ENCODE assay signal across 8 cellular contexts in the genomic region with DNA sequence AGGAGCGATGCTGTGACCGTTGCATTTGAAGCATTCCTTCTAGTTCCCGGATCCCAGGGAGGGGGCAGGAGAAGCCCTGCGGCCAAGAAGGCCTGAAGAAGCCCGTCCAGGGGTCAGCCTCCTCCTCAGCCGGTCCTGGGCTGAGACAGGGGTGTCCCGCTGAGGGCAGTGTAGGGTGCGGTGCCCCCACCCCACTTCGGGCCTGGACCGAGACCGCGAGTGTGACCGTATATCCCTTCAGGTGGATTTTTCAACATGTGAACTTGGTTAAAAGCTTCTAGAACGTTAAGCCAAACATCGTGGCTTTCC. TPM values are rescaled to one million over a fixed set of nuclear protein-coding genes. Genes with fewer than 3 reads are reported as not detected.
DNase-seq lines count a peak whose midpoint lies in the region; ATAC-seq and TF ChIP-seq lines count a peak whose summit lies in the region.

No MANE protein-coding gene starts in this region.

- DNase-seq in IMR-90 (no peak), retinal pigment epithelial cell (ENCODE audit: low read depth) (no peak), activated gamma-delta T cell (lab: John Stamatoyannopoulos, UW) (no peak), sciatic nerve (ENCODE audit: low spot score) (no peak), midbrain (lab: John Stamatoyannopoulos, UW) (no peak), CD1c-positive myeloid dendritic cell (ENCODE audit: extremely low spot score) (no peak)

- peaks cover 2% of the 10 kb centered on the region; the same call in 1 of the 2 replicates for H3K4me1 ChIP-seq in IMR-90 (ENCODE audit: control insufficient read depth, insufficient read depth, low read length)

- peaks cover 55% of the 10 kb centered on the region for H3K27me3 ChIP-seq in IMR-90 (ENCODE audit: control insufficient read depth, insufficient read depth, low read length)

- H2BK5ac ChIP-seq in IMR-90 (ENCODE audit: low read depth, low read length, poor library complexity, severe bottlenecking), result no peak overlapping the region

- H3K9me1 ChIP-seq in IMR-90 (ENCODE audit: insufficient read depth, low read length), result no peaks in the 10 kb centered on the region

- 10% methylated on average over 4 of the region's 15 CpGs; no CpG with 5 or more reads in 1 of the 2 experiments for WGBS in IMR-90 (ENCODE audit: extremely low coverage in 2 of 2, insufficient read length in 1 of 2), 2 experiments

- no peak overlapping the region for H2BK15ac ChIP-seq in IMR-90 (ENCODE audit: low read depth, low read length)

- no peak overlapping the region for H3K23ac ChIP-seq in IMR-90 (ENCODE audit: low read depth, low read length)

- H2AFZ ChIP-seq in IMR-90 (replicated peaks; ENCODE audit: low read length, poor library complexity), result peak overlapping the region; percentile 95

- ATAC-seq in GM19324 (IDR thresholded peaks at IDR 0.05; ENCODE audit: low FRiP score, unreplicated experiment), result peak; percentile 22
- no peak; the same call in 1 of the 2 replicates for ATAC-seq in IMR-90 (ENCODE audit: low read depth)
- peak; percentile 0 for ATAC-seq in esophagus mucosa
- no peak for ATAC-seq in sciatic nerve

- TF ChIP-seq POLR2A in IMR-90 (IDR thresholded peaks at IDR 0.05; ENCODE audit: low read depth, low read length), result no peak

- H3K9ac ChIP-seq in IMR-90 (ENCODE audit: low read depth, low read length), result no peak overlapping the region

- peak overlapping the region; percentile 17 for H2AK9ac ChIP-seq in IMR-90 (replicated peaks; ENCODE audit: low read depth, low read length, poor library complexity)

- no peak overlapping the region for H4K91ac ChIP-seq in IMR-90 (ENCODE audit: insufficient read depth, low read depth, low read length)

- H4K8ac ChIP-seq in IMR-90 (ENCODE audit: low read depth in 2 of 2, low read length in 2 of 2), result no peak overlapping the region

- TF ChIP-seq RAD21 in IMR-90 (IDR thresholded peaks at IDR 0.05; ENCODE audit: low read length), result no peak

- no peaks in the 10 kb centered on the region for H3K36me3 ChIP-seq in IMR-90 (ENCODE audit: control insufficient read depth, insufficient read depth, low read length)

- no peak overlapping the region for H3K18ac ChIP-seq in IMR-90 (ENCODE audit: low read depth, low read length)

- dilution Hi-C loops in IMR-90 (cut with HindIII; ENCODE audit: low sequenced_read_pairs, unreplicated experiment), result no loop called here

- no peak overlapping the region for H3K4ac ChIP-seq in IMR-90 (ENCODE audit: low read depth, low read length)

- in situ Hi-C loops in IMR-90 (cut with MboI; ENCODE audit: low sequenced_read_pairs), result no loop called here

- CTCF ChIA-PET in IMR-90 (lab: Yijun Ruan, JAX), result no interaction called here

- BruUV-seq in IMR-90 (replicated peaks; lab: Mats Ljungman, UMichigan), result no TSS peak

- H2BK20ac ChIP-seq in IMR-90 (ENCODE audit: low read depth, low read length), result no peak overlapping the region

- no peak for TF ChIP-seq CTCF in IMR-90 (conservative IDR thresholded peaks at IDR 0.05; ENCODE audit: low read depth, low read length)
- no peak for TF ChIP-seq CTCF in retinal pigment epithelial cell (conservative IDR thresholded peaks at IDR 0.05; ENCODE audit: low read depth, low read length)

- no peak overlapping the region for H2BK120ac ChIP-seq in IMR-90 (ENCODE audit: low read depth, low read length)

- H3K14ac ChIP-seq in IMR-90 (replicated peaks; ENCODE audit: low read depth, low read length), result no peak overlapping the region

- H2AK5ac ChIP-seq in IMR-90 (ENCODE audit: low read depth, low read length), result no peak overlapping the region

- no peak overlapping the region for H3K27ac ChIP-seq in IMR-90 (ENCODE audit: insufficient read depth, low read length)

- H4K5ac ChIP-seq in IMR-90 (ENCODE audit: low read depth, low read length), result no peak overlapping the region

- intact Hi-C loops in IMR-90 (cut with micrococcal nuclease), result no loop called here
- intact Hi-C loops in sciatic nerve (cut with DNase I), result loop anchor here (10.0 kb wide), 1 partner anchor 1082 kb away; no protein-coding TSS in a partner anchor

- H3K4me3 ChIP-seq in IMR-90 (ENCODE audit: insufficient read depth, low read depth, low read length) (peak overlapping the region; percentile 41), retinal pigment epithelial cell (ENCODE audit: low read length) (peak overlapping the region; percentile 47)

- 0 out of 2 replicates have a peak, but pooled peaks cover 2% of the 10 kb centered on the region for H3K9me3 ChIP-seq in IMR-90 (ENCODE audit: control insufficient read depth, insufficient read depth, low read length)

- H3K4me2 ChIP-seq in IMR-90 (ENCODE audit: low read depth, low read length), result peak overlapping the region; percentile 84

- no peak overlapping the region for H3K56ac ChIP-seq in IMR-90 (ENCODE audit: extremely low read depth, insufficient read depth, low read length)

- H3K79me1 ChIP-seq in IMR-90 (ENCODE audit: low read depth in 1 of 2, low read length in 2 of 2), result no peaks in the 10 kb centered on the region

- H4K20me1 ChIP-seq in IMR-90 (ENCODE audit: insufficient read depth, low read length), result no peaks in the 10 kb centered on the region

- POLR2A ChIA-PET in IMR-90 (lab: Charles Lee; ENCODE audit: unreplicated experiment), result no interaction called here

TF ChIP-seq in IMR-90, 13 proteins besides CTCF, POLR2A, EP300 and RAD21:
- no peak for TF ChIP-seq MAZ (IDR thresholded peaks at IDR 0.05; ENCODE audit: borderline replicate concordance, low read depth, low read length)
- TF ChIP-seq MAFK (IDR thresholded peaks at IDR 0.05; ENCODE audit: low read depth, low read length), result no peak
- no peak for TF ChIP-seq SMC3 (IDR thresholded peaks at IDR 0.05; ENCODE audit: low read depth, low read length)
- TF ChIP-seq, protein P1, sequence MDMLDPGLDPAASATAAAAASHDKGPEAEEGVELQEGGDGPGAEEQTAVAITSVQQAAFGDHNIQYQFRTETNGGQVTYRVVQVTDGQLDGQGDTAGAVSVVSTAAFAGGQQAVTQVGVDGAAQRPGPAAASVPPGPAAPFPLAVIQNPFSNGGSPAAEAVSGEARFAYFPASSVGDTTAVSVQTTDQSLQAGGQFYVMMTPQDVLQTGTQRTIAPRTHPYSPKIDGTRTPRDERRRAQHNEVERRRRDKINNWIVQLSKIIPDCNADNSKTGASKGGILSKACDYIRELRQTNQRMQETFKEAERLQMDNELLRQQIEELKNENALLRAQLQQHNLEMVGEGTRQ (IDR thresholded peaks at IDR 0.05; ENCODE audit: low read depth, low read length), result no peak
- TF ChIP-seq FOS (IDR thresholded peaks at IDR 0.05; ENCODE audit: low read depth, low read length), result no peak
- no peak for TF ChIP-seq BHLHE40 (IDR thresholded peaks at IDR 0.05; ENCODE audit: low read depth, low read length)
- no peak for TF ChIP-seq RCOR1 (IDR thresholded peaks at IDR 0.05; ENCODE audit: insufficient replicate concordance, low read length)
- TF ChIP-seq CEBPB (IDR thresholded peaks at IDR 0.05; ENCODE audit: low read depth, low read length), result no peak
- no peak for TF ChIP-seq MXI1 (IDR thresholded peaks at IDR 0.05; ENCODE audit: borderline replicate concordance, low read depth, low read length)
- TF ChIP-seq, protein P2, sequence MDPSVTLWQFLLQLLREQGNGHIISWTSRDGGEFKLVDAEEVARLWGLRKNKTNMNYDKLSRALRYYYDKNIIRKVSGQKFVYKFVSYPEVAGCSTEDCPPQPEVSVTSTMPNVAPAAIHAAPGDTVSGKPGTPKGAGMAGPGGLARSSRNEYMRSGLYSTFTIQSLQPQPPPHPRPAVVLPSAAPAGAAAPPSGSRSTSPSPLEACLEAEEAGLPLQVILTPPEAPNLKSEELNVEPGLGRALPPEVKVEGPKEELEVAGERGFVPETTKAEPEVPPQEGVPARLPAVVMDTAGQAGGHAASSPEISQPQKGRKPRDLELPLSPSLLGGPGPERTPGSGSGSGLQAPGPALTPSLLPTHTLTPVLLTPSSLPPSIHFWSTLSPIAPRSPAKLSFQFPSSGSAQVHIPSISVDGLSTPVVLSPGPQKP (IDR thresholded peaks at IDR 0.05; ENCODE audit: borderline replicate concordance, low read depth, low read length), result no peak
- no peak for TF ChIP-seq CHD1 (IDR thresholded peaks at IDR 0.05; ENCODE audit: low read depth, low read length)
- TF ChIP-seq NFE2L2 (IDR thresholded peaks at IDR 0.05; ENCODE audit: low read depth, low read length), result no peak
- TF ChIP-seq RFX5 (IDR thresholded peaks at IDR 0.05; ENCODE audit: low read depth, low read length), result no peak

RNA-seq across cellular contexts. Expression of a gene that starts 2.8 kb away (rescaled TPM):
- total RNA-seq in IMR-90 (2012; rRNA removed) (under 0.01 TPM in 1 of 2 replicates, not detected in the other), esophagus mucosa (1.6 TPM), sciatic nerve (0.98 TPM)
- polyA plus RNA-seq in IMR-90 (2012; rRNA removed), result 0.03 TPM in 1 of 2 replicates, not detected in the other
- not detected in 2 replicates for polyA plus RNA-seq in IMR-90 (2012; cell fraction: cytosol; rRNA removed)
- polyA plus RNA-seq in IMR-90 (2012; cell fraction: nucleus; rRNA removed; ENCODE audit: low replicate concordance), result not detected in 2 replicates

Comparison
In these comparisons a context has a peak if more than half of its experiments do, and no peak if none do; other contexts are left out.
1. ATAC-seq: peak in GM19324 (single experiment) and esophagus mucosa (single experiment); none in IMR-90 (single experiment) and sciatic nerve (single experiment).